ENCODE assay signal across 2 cellular contexts in genomic region chr17:82638183-82638773, GRCh38.
TF ChIP-seq lines count a peak whose summit lies in the region.

No MANE protein-coding gene starts in this region.

TF ChIP-seq in IMR-90, 13 proteins besides CTCF, POLR2A, EP300 and RAD21:
- no peak for TF ChIP-seq FOS (IDR thresholded peaks at IDR 0.05; ENCODE audit: low read depth, low read length)
- no peak for TF ChIP-seq MAZ (IDR thresholded peaks at IDR 0.05; ENCODE audit: borderline replicate concordance, low read depth, low read length)

TF ChIP-seq in endothelial cell of umbilical vein, 7 proteins besides CTCF, POLR2A, EP300 and RAD21:
- TF ChIP-seq EZH2 (IDR thresholded peaks at IDR 0.05; ENCODE audit: borderline replicate concordance, low read depth, low read length, severe bottlenecking) = no peak
- TF ChIP-seq POLR2AphosphoS5 (IDR thresholded peaks at IDR 0.05; ENCODE audit: insufficient read depth, low read depth, low read length) = no peak
- TF ChIP-seq JUN (IDR thresholded peaks at IDR 0.05; ENCODE audit: borderline replicate concordance, insufficient read depth, insufficient read length, low read depth) = no peak
- no peak for TF ChIP-seq MYC (IDR thresholded peaks at IDR 0.05; ENCODE audit: low read depth, low read length)
- no peak for TF ChIP-seq FOS (IDR thresholded peaks at IDR 0.05; ENCODE audit: borderline replicate concordance, insufficient read depth, low read length)
- TF ChIP-seq, protein P1, sequence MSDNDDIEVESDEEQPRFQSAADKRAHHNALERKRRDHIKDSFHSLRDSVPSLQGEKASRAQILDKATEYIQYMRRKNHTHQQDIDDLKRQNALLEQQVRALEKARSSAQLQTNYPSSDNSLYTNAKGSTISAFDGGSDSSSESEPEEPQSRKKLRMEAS (IDR thresholded peaks at IDR 0.05; ENCODE audit: insufficient read depth, insufficient read length) = no peak
- no peak for TF ChIP-seq GATA2 (IDR thresholded peaks at IDR 0.05; ENCODE audit: insufficient read depth, insufficient read length, low read depth, low read length)
